Comparison of ENCODE assay signal across 8 cellular contexts in genomic region chr9:26955222-26955903, GRCh38. TPM values are rescaled to one million over a fixed set of nuclear protein-coding genes. Genes with fewer than 3 reads are reported as not detected.
DNase-seq lines count a peak whose midpoint lies in the region; ATAC-seq, FAIRE-seq and TF ChIP-seq lines count a peak whose summit lies in the region.

No MANE protein-coding gene starts in this region.

- peak overlapping the region; percentile 97 for H2AFZ ChIP-seq in osteoblast (ENCODE audit: low read length)

- DNase-seq in T-helper 17 cell = no peak
- peak; percentile 41 for DNase-seq in fibroblast of mammary gland (ENCODE audit: low read depth)
- no peak for DNase-seq in osteoblast (ENCODE audit: insufficient read length, low spot score, missing footprints)
- DNase-seq in AG08396 (ENCODE audit: low spot score) = no peak
- DNase-seq in HTR-8/SVneo (ENCODE audit: insufficient read length, low spot score) = no peak

- H3K79me2 ChIP-seq in osteoblast (ENCODE audit: insufficient read depth, low read length) = peaks cover 28% of the 10 kb centered on the region

- no peak for FAIRE-seq in HTR-8/SVneo (lab: Jason Lieb, UNC)

- H3K36me3 ChIP-seq in ES-I3 (ENCODE audit: insufficient read depth, low read length) (no peaks in the 10 kb centered on the region), osteoblast (ENCODE audit: insufficient read depth, low read length) (no peaks in the 10 kb centered on the region)

- no peaks in the 10 kb centered on the region for H3K27me3 Mint-ChIP-seq in T-helper 17 cell

- H3K27me3 ChIP-seq in osteoblast (ENCODE audit: insufficient read depth, low read length) = no peaks in the 10 kb centered on the region

- TF ChIP-seq CTCF in fibroblast of mammary gland (conservative IDR thresholded peaks at IDR 0.05; ENCODE audit: control insufficient read depth, insufficient read depth, low read depth, low read length) (no peak), osteoblast (IDR thresholded peaks at IDR 0.05; ENCODE audit: extremely low read depth, low read depth, low read length) (no peak)

- H3K9me3 ChIP-seq in ES-I3 (ENCODE audit: control insufficient read depth, insufficient read depth, low read length) = no peaks in the 10 kb centered on the region
- no peaks in the 10 kb centered on the region for H3K9me3 ChIP-seq in T-helper 17 cell (ENCODE audit: control insufficient read depth, low read length, poor library complexity, severe bottlenecking)
- H3K9me3 ChIP-seq in osteoblast (ENCODE audit: low read depth, low read length) = no peaks in the 10 kb centered on the region

- H3K4me3 Mint-ChIP-seq in T-helper 17 cell = peak overlapping the region; percentile 88

- peak overlapping the region; percentile 92 for H3K27ac ChIP-seq in osteoblast (ENCODE audit: low read depth, low read length)

- H3K4me1 Mint-ChIP-seq in T-helper 17 cell = peaks cover 19% of the 10 kb centered on the region

- peak overlapping the region; percentile 96 for H3K27ac Mint-ChIP-seq in T-helper 17 cell

- H3K4me3 ChIP-seq in fibroblast of mammary gland (ENCODE audit: control insufficient read depth, low read depth, low read length) (peak overlapping the region; percentile 80), osteoblast (ENCODE audit: insufficient read depth, low read length) (peak overlapping the region; percentile 78)

- H3K9ac ChIP-seq in ES-I3 (ENCODE audit: low read depth, low read length) = peak overlapping the region; percentile 66

- H3K4me2 ChIP-seq in osteoblast (ENCODE audit: insufficient read depth, low read length) = peak overlapping the region; percentile 97

- ATAC-seq in HG02763 (IDR thresholded peaks at IDR 0.05; ENCODE audit: unreplicated experiment) = peak; percentile 21
- ATAC-seq in T-helper 17 cell = no peak
- ATAC-seq in GM21360 (IDR thresholded peaks at IDR 0.05; ENCODE audit: unreplicated experiment) = no peak

- H3K4me1 ChIP-seq in ES-I3 (ENCODE audit: insufficient read depth, low read length) (peaks cover 6% of the 10 kb centered on the region; the same call in 1 of the 2 replicates), osteoblast (ENCODE audit: insufficient read depth, low read length) (peaks cover 14% of the 10 kb centered on the region)

- H4K20me1 ChIP-seq in osteoblast (ENCODE audit: insufficient read depth, low read length) = no peaks in the 10 kb centered on the region

- no peaks in the 10 kb centered on the region for H3K36me3 Mint-ChIP-seq in T-helper 17 cell (ENCODE audit: low read depth)

RNA-seq across cellular contexts. Expression of gene IFT74, which starts 0.8 kb away (rescaled TPM):
- total RNA-seq in T-helper 17 cell (1 to 10 TPM; 4.7 to 8.9 TPM), osteoblast (19.2 and 19.9 TPM in 2 replicates)

RNA-seq across cellular contexts. Expression of gene PLAA, which starts 8.3 kb away (rescaled TPM):
- 10 to 100 TPM; 28.6 to 32.9 TPM for total RNA-seq in T-helper 17 cell
- 42.3 and 44.5 TPM in 2 replicates for total RNA-seq in osteoblast

RNA-seq across cellular contexts. Expression of gene LRRC19, which starts 50.1 kb away (rescaled TPM):
- total RNA-seq in T-helper 17 cell = not detected
- under 0.01 TPM in 2 replicates for total RNA-seq in osteoblast
